12 cellular contexts compared by ENCODE assay signal in the genomic region with DNA sequence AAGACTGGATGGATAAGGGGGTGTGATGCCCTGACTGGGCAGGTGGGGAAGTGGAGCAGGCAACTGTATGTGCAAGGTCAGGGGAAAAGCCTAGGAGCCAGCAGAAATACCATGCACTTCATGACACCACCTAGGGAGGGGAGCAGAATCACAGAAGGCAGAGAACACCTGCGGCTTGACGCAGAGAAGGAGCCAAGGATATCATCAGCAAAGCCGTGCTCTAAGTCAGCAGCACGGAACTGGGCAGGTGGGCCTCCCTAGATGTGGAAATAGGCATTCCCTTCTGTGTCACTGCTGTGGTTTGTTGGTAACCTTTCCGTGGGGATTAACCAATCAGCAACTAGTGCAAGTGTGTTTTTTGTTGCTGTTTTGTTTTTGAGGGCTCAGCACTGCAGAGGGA. TPM values are rescaled to one million over a fixed set of nuclear protein-coding genes. Genes with fewer than 3 reads are reported as not detected.
DNase-seq lines count a peak whose midpoint lies in the region; ATAC-seq, FAIRE-seq and TF ChIP-seq lines count a peak whose summit lies in the region.
"Had no signal": no experiment of that assay in that cellular context is flagged by ENCODE, and none has a peak within 500 bp of the region (broad histone marks: within the 10 kb centered on the region; RNA-seq: fewer than 3 reads in every experiment).

No MANE protein-coding gene starts in this region.

- H3K4me2 ChIP-seq in DOHH2 (ENCODE audit: low read length) (0 out of 2 replicates have a peak overlapping the region, but pooled peaks have one; percentile 13), neuronal stem cell (ENCODE audit: insufficient read depth, low read length, poor library complexity, severe bottlenecking) (no peak overlapping the region)

- H2BK120ac ChIP-seq in neuronal stem cell (ENCODE audit: low read depth, low read length), result no peak overlapping the region

- no peaks in the 10 kb centered on the region for H3F3A ChIP-seq in DOHH2 (ENCODE audit: control insufficient read depth, insufficient read depth)

- no peak overlapping the region for H4K8ac ChIP-seq in neuronal stem cell (ENCODE audit: low read depth, low read length)

- no peak overlapping the region for H3K14ac ChIP-seq in neuronal stem cell (ENCODE audit: low read length)

- H3K27ac ChIP-seq in DOHH2 (ENCODE audit: low read depth, low read length), result no peak overlapping the region
- H3K27ac ChIP-seq in neuronal stem cell (replicated peaks; ENCODE audit: low read length), result no peak overlapping the region
- H3K27ac ChIP-seq in aorta (ENCODE audit: low read depth in 1 of 2, low read length in 2 of 2), result no peak overlapping the region
- H3K27ac ChIP-seq: cardiac muscle cell had no signal

- ATAC-seq in aorta (ENCODE audit: low FRiP score), result no peak

- H3K4me3 ChIP-seq in DOHH2 (ENCODE audit: low read length) (no peak overlapping the region), LNCaP clone FGC (ENCODE audit: low read depth, low read length) (no peak overlapping the region), neuronal stem cell (ENCODE audit: low read length in 2 of 2) (peak overlapping the region in 1 of 2 donors; percentile 13), aorta (ENCODE audit: low read length in 2 of 2) (no peak overlapping the region)
- H3K4me3 ChIP-seq: cardiac muscle cell had no signal

- H2BK5ac ChIP-seq in neuronal stem cell (ENCODE audit: low read length), result no peak overlapping the region

- peaks cover 5% of the 10 kb centered on the region for H3K79me1 ChIP-seq in neuronal stem cell (ENCODE audit: low read depth, low read length)

- CTCF ChIA-PET in HEK293T (lab: Yijun Ruan, JAX), result no interaction called here

- no peaks in the 10 kb centered on the region for H3K27me3 ChIP-seq in DOHH2 (ENCODE audit: control insufficient read depth, low read length)
- no peaks in the 10 kb centered on the region for H3K27me3 ChIP-seq in neuronal stem cell (ENCODE audit: control insufficient read depth in 3 of 3, insufficient read depth in 3 of 3, low read depth in 1 of 3, low read length in 3 of 3)
- H3K27me3 ChIP-seq in aorta (ENCODE audit: control insufficient read depth in 1 of 2, insufficient read depth in 2 of 2, low read length in 1 of 2), result no peaks in the 10 kb centered on the region
- H3K27me3 ChIP-seq: cardiac muscle cell had no signal

- no peak overlapping the region for H4K91ac ChIP-seq in neuronal stem cell (ENCODE audit: low read depth, low read length, poor library complexity)

- H2BK12ac ChIP-seq in neuronal stem cell (ENCODE audit: low read length), result no peak overlapping the region

- H3K4me1 ChIP-seq in DOHH2 (ENCODE audit: control insufficient read depth, low read length) (peaks cover 20% of the 10 kb centered on the region), neuronal stem cell (ENCODE audit: control insufficient read depth in 2 of 2, insufficient read depth in 1 of 2, low read depth in 1 of 2, low read length in 2 of 2) (peaks cover 4 to 7% of the 10 kb centered on the region in 2 donors), aorta (ENCODE audit: control insufficient read depth in 1 of 2, insufficient read depth in 2 of 2, low read length in 2 of 2) (peaks cover 0 to 2% of the 10 kb centered on the region in 2 donors)

- DNase-seq in LNCaP clone FGC (ENCODE audit: low read depth) (no peak), cerebellar cortex (ENCODE audit: low spot score) (peak; percentile 34), neuronal stem cell (ENCODE audit: low spot score) (no peak), HEK293T (ENCODE audit: extremely low spot score) (no peak), aorta (no peak), D721Med (ENCODE audit: insufficient read length, low spot score) (no peak)
- DNase-seq: activated CD4-positive, alpha-beta memory T cell treated with anti-CD3 and anti-CD28 coated beads for 36 hours; activated gamma-delta T cell treated with Interleukin-2 at 50 U/mL for 16 hours; NCI-H446 treated with DMSO at 0.1 percent for 48 hours had no signal

- TF ChIP-seq CTCF in DOHH2 (IDR thresholded peaks at IDR 0.05; ENCODE audit: low read depth, low read length, poor library complexity, severe bottlenecking) (no peak), LNCaP clone FGC (IDR thresholded peaks at IDR 0.05; ENCODE audit: control insufficient read depth, extremely low read depth, insufficient read depth) (0 out of 2 replicates have a peak, but pooled peaks have one; percentile 6), D721Med (IDR thresholded peaks at IDR 0.05; ENCODE audit: insufficient read depth, missing control alignments) (no peak)

- H3K9me3 ChIP-seq in DOHH2 (ENCODE audit: control insufficient read depth, insufficient read depth, low read length), result no peaks in the 10 kb centered on the region; the same call in 1 of the 2 replicates
- peaks cover 0 to 10% of the 10 kb centered on the region in 2 donors for H3K9me3 ChIP-seq in neuronal stem cell (replicated peaks in 1 of 2; ENCODE audit: control insufficient read depth in 2 of 2, insufficient read depth in 1 of 2, low read depth in 1 of 2, low read length in 2 of 2)
- no peaks in the 10 kb centered on the region for H3K9me3 ChIP-seq in aorta (ENCODE audit: control insufficient read depth, low read length)

- no peaks in the 10 kb centered on the region for H3K9me2 ChIP-seq in DOHH2 (replicated peaks; ENCODE audit: control insufficient read depth, low read length)

- POLR2A ChIA-PET in HEK293T (lab: Yijun Ruan, JAX), result no interaction called here

- FAIRE-seq in D721Med (lab: Jason Lieb, UNC), result no peak
- FAIRE-seq: HTR-8/SVneo had no signal

- intact Hi-C loops in aorta (cut with DNase I), result loop anchor here (5.0 to 10.0 kb wide), 3 partner anchors 43 to 121 kb away; partner anchors contain the start of genes HDLBP (in 1 of the 2) and SEPTIN2 (in 1 of the 2)

- peaks cover 11% of the 10 kb centered on the region for H4K20me1 ChIP-seq in DOHH2 (ENCODE audit: control insufficient read depth, insufficient read depth, low read depth, low read length)

- no peak overlapping the region for H3K18ac ChIP-seq in neuronal stem cell (ENCODE audit: low read length)

- no peak overlapping the region for H2BK15ac ChIP-seq in neuronal stem cell (ENCODE audit: low read length)

- H3K4ac ChIP-seq in neuronal stem cell (ENCODE audit: low read length), result no peak overlapping the region

- H3K79me2 ChIP-seq in DOHH2 (ENCODE audit: control insufficient read depth, low read length), result peaks cover 93% of the 10 kb centered on the region

- H2AK5ac ChIP-seq in neuronal stem cell (ENCODE audit: low read depth, low read length), result peak overlapping the region; percentile 62

- H2AFZ ChIP-seq in neuronal stem cell (ENCODE audit: low read length), result no peak overlapping the region

- peak overlapping the region; percentile 27 for H3K23ac ChIP-seq in neuronal stem cell (ENCODE audit: low read depth, low read length, poor library complexity)

- H3K9ac ChIP-seq in neuronal stem cell (ENCODE audit: low read depth, low read length, poor library complexity), result peak overlapping the region; percentile 50

- H3K36me3 ChIP-seq in DOHH2 (ENCODE audit: control insufficient read depth, low read length), result no peaks in the 10 kb centered on the region; the same call in 1 of the 2 replicates
- H3K36me3 ChIP-seq in neuronal stem cell (replicated peaks in 1 of 2; ENCODE audit: control insufficient read depth in 2 of 2, insufficient read depth in 2 of 2, low read length in 2 of 2), result peaks cover 4 to 13% of the 10 kb centered on the region in 2 donors
- H3K36me3 ChIP-seq in aorta (ENCODE audit: control insufficient read depth in 1 of 2, insufficient read depth in 2 of 2, low read length in 1 of 2), result no peaks in the 10 kb centered on the region
- H3K36me3 ChIP-seq: cardiac muscle cell had no signal

- no CpG with 5 or more reads among the region's 5 CpGs for WGBS in neuronal stem cell (ENCODE audit: extremely low coverage in 2 of 2, insufficient read length in 2 of 2, insufficient replicate concordance in 1 of 2), 2 donors
- 89 to 90% methylated on average over 5 of the region's 5 CpGs for WGBS in aorta, 2 donors

TF ChIP-seq in HEK293T, 16 proteins besides CTCF, POLR2A, EP300 and RAD21:
- TF ChIP-seq L3MBTL2 (conservative IDR thresholded peaks at IDR 0.05), result no peak
- no peak for TF ChIP-seq ZNF384 (IDR thresholded peaks at IDR 0.05)
- TF ChIP-seq ELF4 (IDR thresholded peaks at IDR 0.05), result no peak
- no peak for TF ChIP-seq FOXK2 (IDR thresholded peaks at IDR 0.05)
- TF ChIP-seq LEF1 (IDR thresholded peaks at IDR 0.05; ENCODE audit: borderline replicate concordance), result no peak
- TF ChIP-seq TARDBP (IDR thresholded peaks at IDR 0.05), result no peak
- no peak for TF ChIP-seq BHLHE40 (IDR thresholded peaks at IDR 0.05; ENCODE audit: borderline replicate concordance)
- TF ChIP-seq SUZ12 (IDR thresholded peaks at IDR 0.05), result no peak
- no peak for TF ChIP-seq SP1 (IDR thresholded peaks at IDR 0.05)
- TF ChIP-seq FOXM1 (IDR thresholded peaks at IDR 0.05; ENCODE audit: borderline replicate concordance), result no peak
- no peak for TF ChIP-seq HDGF (IDR thresholded peaks at IDR 0.05; ENCODE audit: borderline replicate concordance)
- TF ChIP-seq PKNOX1 (IDR thresholded peaks at IDR 0.05), result no peak
- no peak for TF ChIP-seq NFRKB (IDR thresholded peaks at IDR 0.05)
- no peak for TF ChIP-seq ARNT (IDR thresholded peaks at IDR 0.05)
- no peak for TF ChIP-seq FOXA1 (IDR thresholded peaks at IDR 0.05)
- no peak for TF ChIP-seq CTBP1 (IDR thresholded peaks at IDR 0.05; ENCODE audit: borderline replicate concordance)

RNA-seq across cellular contexts. Expression of gene HDLBP, which starts 41.3 kb away (rescaled TPM):
- polyA plus RNA-seq in neuronal stem cell (2013, experiment 1 of 2), result 203 TPM
- 195 TPM for polyA plus RNA-seq in neuronal stem cell (2013, experiment 2 of 2)
- 100 to 1,000 TPM; 415 to 476 TPM for total RNA-seq in aorta
- polyA plus RNA-seq in aorta, result 100 to 1,000 TPM; 220 to 221 TPM

RNA-seq across cellular contexts. Expression of gene SEPTIN2, which starts 41.6 kb away (rescaled TPM):
- polyA plus RNA-seq in neuronal stem cell (2013, experiment 1 of 2), result 264 TPM
- 273 TPM for polyA plus RNA-seq in neuronal stem cell (2013, experiment 2 of 2)
- 100 to 1,000 TPM; 345 to 394 TPM for total RNA-seq in aorta
- 100 to 1,000 TPM; 218 to 243 TPM for polyA plus RNA-seq in aorta
